ENCODE assay signal across 24 cellular contexts in genomic region chr12:15044461-15044860, GRCh38.
DNase-seq lines count a peak whose midpoint lies in the region; ATAC-seq, FAIRE-seq and TF ChIP-seq lines count a peak whose summit lies in the region.
"Had no signal": no experiment of that assay in that cellular context is flagged by ENCODE, and none has a peak within 500 bp of the region (broad histone marks: within the 10 kb centered on the region; RNA-seq: fewer than 3 reads in every experiment).

No MANE protein-coding gene starts in this region.

- ATAC-seq in HG03521 (IDR thresholded peaks at IDR 0.05; ENCODE audit: unreplicated experiment) (no peak), HG03469 (IDR thresholded peaks at IDR 0.05; ENCODE audit: unreplicated experiment) (no peak)
- ATAC-seq: A549; activated CD8-positive, alpha-beta T cell treated with anti-CD3 and anti-CD28 coated beads, Interleukin-2, amount 10 ng/mL, durations not matched to agents 7 days and 5 days; left colon; naive thymus-derived CD4-positive, alpha-beta T cell had no signal

- H3K27ac ChIP-seq in thyroid gland = no peak overlapping the region
- H3K27ac ChIP-seq: A549, KMS-11, PC-9, right atrium auricular region had no signal

- peak; percentile 15 for FAIRE-seq in endometrium (lab: Jason Lieb, UNC)
- FAIRE-seq: A549 had no signal

- TF ChIP-seq CTCF in thyroid gland (IDR thresholded peaks at IDR 0.05) = no peak

- DNase-seq in AG20443 (ENCODE audit: low spot score) = peak; percentile 21
- peak; percentile 30 for DNase-seq in NCI-H226
- DNase-seq in myocyte (ENCODE audit: low read depth) = peak; percentile 67
- DNase-seq in NCI-H69 (lab: John Stamatoyannopoulos, UW) = no peak
- no peak for DNase-seq in thyroid gland
- DNase-seq: activated CD4-positive, CD25-positive, alpha-beta regulatory T cell treated with anti-CD3 and anti-CD28 coated beads, Interleukin-2, amount 50 U/mL, for 72 hours; activated CD8-positive, alpha-beta T cell treated with anti-CD3 and anti-CD28 coated beads, Interleukin-2, amount 10 ng/mL, durations not matched to agents 7 days and 5 days; amygdala; C1 segment of cervical spinal cord; erythroblast; H7; left colon; mesendoderm; naive thymus-derived CD4-positive, alpha-beta T cell; NCI-H187 treated with DMSO at 0.1 percent for 48 hours; NCI-H345; PC-9; SIG-M5 had no signal

- H3K4me1 ChIP-seq in thyroid gland = peaks cover 0 to 5% of the 10 kb centered on the region in 2 donors
- H3K4me1 ChIP-seq: A549, right atrium auricular region had no signal

- H3K4me3 ChIP-seq in thyroid gland (replicated peaks in 1 of 3) = no peak overlapping the region
- H3K4me3 ChIP-seq: A549, PC-9, right atrium auricular region had no signal

- no peaks in the 10 kb centered on the region for H3K9me3 ChIP-seq in thyroid gland
- H3K9me3 ChIP-seq: A549, right atrium auricular region had no signal

- WGBS in thyroid gland, 2 donors = 48 to 62% methylated on average over 1 of the region's 1 CpG

- no peaks in the 10 kb centered on the region for H3K36me3 ChIP-seq in thyroid gland
- H3K36me3 ChIP-seq: right atrium auricular region had no signal

- TF ChIP-seq POLR2A in thyroid gland (IDR thresholded peaks at IDR 0.05) = no peak

- intact Hi-C loops in thyroid gland (cut with DNase I) = no loop called here

- H3K27me3 ChIP-seq in thyroid gland = no peaks in the 10 kb centered on the region
- H3K27me3 ChIP-seq: right atrium auricular region had no signal

Comparison
In these comparisons a context has a peak if more than half of its experiments do, and no peak if none do; other contexts are left out.
1. DNase-seq: peak in AG20443 (single experiment), NCI-H226 (single experiment) and myocyte (single experiment); none in NCI-H69 (single experiment) and thyroid gland (0 of 2).